ENCODE assay signal across 39 cellular contexts in genomic region chr9:69351227-69351626, GRCh38. TPM values are rescaled to one million over a fixed set of nuclear protein-coding genes. Genes with fewer than 3 reads are reported as not detected.
"Had no signal": no experiment of that assay in that cellular context is flagged by ENCODE, and none has a peak within 500 bp of the region (broad histone marks: within the 10 kb centered on the region; RNA-seq: fewer than 3 reads in every experiment).

No MANE protein-coding gene starts in this region.

- H3K9me3 ChIP-seq: adrenal gland, ascending aorta, body of pancreas, breast epithelium had no signal

- H3K27me3 ChIP-seq: adrenal gland, ascending aorta, body of pancreas, brain microvascular endothelial cell, breast epithelium, cardiac muscle cell had no signal

- H3K4me1 ChIP-seq: adrenal gland had no signal

- H3K36me3 ChIP-seq: adrenal gland, ascending aorta, brain microvascular endothelial cell, breast epithelium had no signal

- H3K9me3 Mint-ChIP-seq: activated naive CD4-positive, alpha-beta T cell treated with anti-CD3 and anti-CD28 coated beads for 36 hours; activated naive CD4-positive, alpha-beta T cell treated with anti-CD3 and anti-CD28 coated beads, Interleukin-2, amount 10 ng/mL, durations not matched to agents 7 days and 5 days; activated naive CD4-positive, alpha-beta T cell treated with anti-CD3 and anti-CD28 coated beads, Interleukin-2, amount 50 U/mL, for 24 hours; activated naive CD4-positive, alpha-beta T cell treated with anti-CD3 and anti-CD28 coated beads, Interleukin-2, amount 50 U/mL, for 72 hours; activated naive CD8-positive, alpha-beta T cell treated with anti-CD3 and anti-CD28 coated beads for 36 hours; activated naive CD8-positive, alpha-beta T cell treated with anti-CD3 and anti-CD28 coated beads, Interleukin-2, amount 10 ng/mL, durations not matched to agents 7 days and 5 days; activated naive CD8-positive, alpha-beta T cell treated with anti-CD3 and anti-CD28 coated beads, Interleukin-2, amount 50 U/mL, for 24 hours; activated T-cell treated with anti-CD3 and anti-CD28 coated beads, Interleukin-2, amount 50 U/mL, for 24 hours; activated T-cell treated with anti-CD3 and anti-CD28 coated beads, Interleukin-2, amount 50 U/mL, for 72 hours; activated T-helper 1 cell treated with anti-CD3 and anti-CD28 coated beads, Interleukin-12 subunit alpha, Interleukin-12 subunit beta, Interleukin-2, Interleukin-4 antibody, amounts not matched to agents 30 ng/mL and 10 ng/mL and 1 ng/mL, durations not matched to agents 14 hours and 24 hours and 36 hours; activated T-helper 17 cell treated with anti-CD3 and anti-CD28 coated beads, Interleukin-2, amount 50 U/mL, for 72 hours; activated T-helper 2 cell treated with anti-CD3 and anti-CD28 coated beads, Interferon-gamma antibody, Interleukin-2, Interleukin-4, amounts not matched to agents 10 μg/mL and 5 μg/mL and 100 μg/mL, durations not matched to agents 14 hours and 24 hours and 36 hours; central memory CD8-positive, alpha-beta T cell had no signal

- H3K36me3 Mint-ChIP-seq: activated naive CD4-positive, alpha-beta T cell treated with anti-CD3 and anti-CD28 coated beads, Interleukin-2, amount 10 ng/mL, durations not matched to agents 7 days and 5 days; activated naive CD4-positive, alpha-beta T cell treated with anti-CD3 and anti-CD28 coated beads, Interleukin-2, amount 50 U/mL, for 24 hours; activated naive CD4-positive, alpha-beta T cell treated with anti-CD3 and anti-CD28 coated beads, Interleukin-2, amount 50 U/mL, for 72 hours; activated naive CD8-positive, alpha-beta T cell; activated naive CD8-positive, alpha-beta T cell treated with anti-CD3 and anti-CD28 coated beads, Interleukin-2, amount 10 ng/mL, durations not matched to agents 7 days and 5 days; brain had no signal

- H3K4me3 ChIP-seq: adrenal gland, ascending aorta, body of pancreas, breast epithelium, cardiac muscle cell had no signal

- H3K4me1 Mint-ChIP-seq: activated naive CD4-positive, alpha-beta T cell treated with anti-CD3 and anti-CD28 coated beads, Interleukin-2, amount 10 ng/mL, durations not matched to agents 7 days and 5 days; activated naive CD4-positive, alpha-beta T cell treated with anti-CD3 and anti-CD28 coated beads, Interleukin-2, amount 50 U/mL, for 24 hours; activated naive CD8-positive, alpha-beta T cell treated with anti-CD3 and anti-CD28 coated beads for 36 hours; activated naive CD8-positive, alpha-beta T cell treated with anti-CD3 and anti-CD28 coated beads, Interleukin-2, amount 10 ng/mL, durations not matched to agents 7 days and 5 days; activated naive CD8-positive, alpha-beta T cell treated with anti-CD3 and anti-CD28 coated beads, Interleukin-2, amount 50 U/mL, for 24 hours; activated T-helper 17 cell treated with anti-CD3 and anti-CD28 coated beads, Interleukin-2, amount 50 U/mL, for 72 hours; brain; central memory CD8-positive, alpha-beta T cell had no signal

- H3K27ac Mint-ChIP-seq: activated naive CD4-positive, alpha-beta T cell treated with anti-CD3 and anti-CD28 coated beads for 36 hours; activated naive CD4-positive, alpha-beta T cell treated with anti-CD3 and anti-CD28 coated beads, Interleukin-2, amount 10 ng/mL, durations not matched to agents 7 days and 5 days; activated naive CD4-positive, alpha-beta T cell treated with anti-CD3 and anti-CD28 coated beads, Interleukin-2, amount 50 U/mL, for 24 hours; activated naive CD4-positive, alpha-beta T cell treated with anti-CD3 and anti-CD28 coated beads, Interleukin-2, amount 50 U/mL, for 72 hours; activated naive CD8-positive, alpha-beta T cell; activated naive CD8-positive, alpha-beta T cell treated with anti-CD3 and anti-CD28 coated beads for 36 hours; activated naive CD8-positive, alpha-beta T cell treated with anti-CD3 and anti-CD28 coated beads, Interleukin-2, amount 10 ng/mL, durations not matched to agents 7 days and 5 days; activated naive CD8-positive, alpha-beta T cell treated with anti-CD3 and anti-CD28 coated beads, Interleukin-2, amount 50 U/mL, for 24 hours; activated T-cell treated with anti-CD3 and anti-CD28 coated beads, Interleukin-2, amount 50 U/mL, for 24 hours; activated T-cell treated with anti-CD3 and anti-CD28 coated beads, Interleukin-2, amount 50 U/mL, for 72 hours; activated T-helper 1 cell treated with anti-CD3 and anti-CD28 coated beads, Interleukin-12 subunit alpha, Interleukin-12 subunit beta, Interleukin-2, Interleukin-4 antibody, amounts not matched to agents 30 ng/mL and 10 ng/mL and 1 ng/mL, durations not matched to agents 14 hours and 24 hours and 36 hours; activated T-helper 17 cell treated with anti-CD3 and anti-CD28 coated beads, Interleukin-2, amount 50 U/mL, for 72 hours; activated T-helper 2 cell treated with anti-CD3 and anti-CD28 coated beads, Interferon-gamma antibody, Interleukin-2, Interleukin-4, amounts not matched to agents 10 μg/mL and 5 μg/mL and 100 μg/mL, durations not matched to agents 14 hours and 24 hours and 36 hours; brain had no signal

- H3K27ac ChIP-seq: adrenal gland, ascending aorta, body of pancreas, brain microvascular endothelial cell, breast epithelium, cardiac muscle cell had no signal

- H3K4me3 Mint-ChIP-seq: activated naive CD4-positive, alpha-beta T cell treated with anti-CD3 and anti-CD28 coated beads for 36 hours; activated naive CD4-positive, alpha-beta T cell treated with anti-CD3 and anti-CD28 coated beads, Interleukin-2, amount 10 ng/mL, durations not matched to agents 7 days and 5 days; activated naive CD4-positive, alpha-beta T cell treated with anti-CD3 and anti-CD28 coated beads, Interleukin-2, amount 50 U/mL, for 24 hours; activated naive CD8-positive, alpha-beta T cell; activated naive CD8-positive, alpha-beta T cell treated with anti-CD3 and anti-CD28 coated beads for 36 hours; activated naive CD8-positive, alpha-beta T cell treated with anti-CD3 and anti-CD28 coated beads, Interleukin-2, amount 10 ng/mL, durations not matched to agents 7 days and 5 days; activated naive CD8-positive, alpha-beta T cell treated with anti-CD3 and anti-CD28 coated beads, Interleukin-2, amount 50 U/mL, for 24 hours; activated T-cell treated with anti-CD3 and anti-CD28 coated beads, Interleukin-2, amount 50 U/mL, for 24 hours; activated T-cell treated with anti-CD3 and anti-CD28 coated beads, Interleukin-2, amount 50 U/mL, for 4 hours; activated T-cell treated with anti-CD3 and anti-CD28 coated beads, Interleukin-2, amount 50 U/mL, for 72 hours; activated T-helper 1 cell treated with anti-CD3 and anti-CD28 coated beads, Interleukin-12 subunit alpha, Interleukin-12 subunit beta, Interleukin-2, Interleukin-4 antibody, amounts not matched to agents 30 ng/mL and 10 ng/mL and 1 ng/mL, durations not matched to agents 14 hours and 24 hours and 36 hours; activated T-helper 17 cell treated with anti-CD3 and anti-CD28 coated beads, Interleukin-2, amount 50 U/mL, for 72 hours; brain; central memory CD8-positive, alpha-beta T cell had no signal

- DNase-seq: activated effector memory CD4-positive, alpha-beta T cell treated with anti-CD3 and anti-CD28 coated beads, Interleukin-2, amount 50 U/mL, for 16 hours; activated effector memory CD4-positive, alpha-beta T cell treated with Interleukin-2 at 50 U/mL for 16 hours; activated gamma-delta T cell; activated gamma-delta T cell treated with Interleukin-2 at 50 U/mL for 16 hours; activated naive CD4-positive, alpha-beta T cell; activated naive CD4-positive, alpha-beta T cell treated with anti-CD3 and anti-CD28 coated beads for 36 hours; activated naive CD4-positive, alpha-beta T cell treated with anti-CD3 and anti-CD28 coated beads, Interleukin-2, amount 10 ng/mL, durations not matched to agents 7 days and 5 days; activated naive CD4-positive, alpha-beta T cell treated with anti-CD3 and anti-CD28 coated beads, Interleukin-2, amount 50 U/mL, for 16 hours; activated naive CD4-positive, alpha-beta T cell treated with Interleukin-2 at 50 U/mL for 16 hours; activated naive CD8-positive, alpha-beta T cell treated with anti-CD3 and anti-CD28 coated beads for 36 hours; activated naive CD8-positive, alpha-beta T cell treated with anti-CD3 and anti-CD28 coated beads, Interleukin-2, amount 10 ng/mL, durations not matched to agents 7 days and 5 days; activated naive CD8-positive, alpha-beta T cell treated with anti-CD3 and anti-CD28 coated beads, Interleukin-2, amount 50 U/mL, for 24 hours; activated T-cell treated with anti-CD3 and anti-CD28 coated beads, Interleukin-2, amount 50 U/mL, for 24 hours; activated T-cell treated with anti-CD3 and anti-CD28 coated beads, Interleukin-2, amount 50 U/mL, for 4 hours; activated T-cell treated with anti-CD3 and anti-CD28 coated beads, Interleukin-2, amount 50 U/mL, for 48 hours; activated T-cell treated with anti-CD3 and anti-CD28 coated beads, Interleukin-2, amount 50 U/mL, for 72 hours; adrenal gland; amniotic stem cell; amygdala; anterior cingulate cortex; aorta; body of pancreas; brain microvascular endothelial cell; caudate nucleus; central memory CD4-positive, alpha-beta T cell; cerebellar nuclear complex had no signal

- FAIRE-seq: astrocyte, bronchial epithelial cell had no signal

- H3K27me3 Mint-ChIP-seq: activated naive CD8-positive, alpha-beta T cell treated with anti-CD3 and anti-CD28 coated beads, Interleukin-2, amount 10 ng/mL, durations not matched to agents 7 days and 5 days; brain had no signal

- ATAC-seq: activated naive CD4-positive, alpha-beta T cell treated with anti-CD3 and anti-CD28 coated beads, Interleukin-2, amount 50 U/mL, for 72 hours; activated naive CD8-positive, alpha-beta T cell treated with anti-CD3 and anti-CD28 coated beads, Interleukin-2, amount 50 U/mL, for 24 hours; activated T-cell treated with anti-CD3 and anti-CD28 coated beads, Interleukin-2, amount 50 U/mL, for 4 hours; activated T-cell treated with anti-CD3 and anti-CD28 coated beads, Interleukin-2, amount 50 U/mL, for 72 hours; activated T-helper 17 cell treated with anti-CD3 and anti-CD28 coated beads, Interleukin-2, amount 50 U/mL, for 72 hours; body of pancreas had no signal

RNA-seq across cellular contexts. Expression of gene ENTREP1, which starts 26.2 kb away (rescaled TPM):
- total RNA-seq: activated naive CD4-positive, alpha-beta T cell treated with anti-CD3 and anti-CD28 coated beads for 36 hours; activated naive CD4-positive, alpha-beta T cell treated with anti-CD3 and anti-CD28 coated beads, Interleukin-2, amount 50 U/mL, for 72 hours; activated naive CD8-positive, alpha-beta T cell treated with anti-CD3 and anti-CD28 coated beads for 36 hours; activated naive CD8-positive, alpha-beta T cell treated with anti-CD3 and anti-CD28 coated beads, Interleukin-2, amount 10 ng/mL, durations not matched to agents 7 days and 5 days; activated T-cell treated with anti-CD3 and anti-CD28 coated beads, Interleukin-2, amount 50 U/mL, for 72 hours; activated T-helper 1 cell treated with anti-CD3 and anti-CD28 coated beads, Interleukin-12 subunit alpha, Interleukin-12 subunit beta, Interleukin-2, Interleukin-4 antibody, amounts not matched to agents 30 ng/mL and 10 ng/mL and 1 ng/mL, durations not matched to agents 14 hours and 24 hours and 36 hours; activated T-helper 17 cell treated with anti-CD3 and anti-CD28 coated beads, Interleukin-2, amount 50 U/mL, for 72 hours; activated T-helper 2 cell treated with anti-CD3 and anti-CD28 coated beads, Interferon-gamma antibody, Interleukin-2, Interleukin-4, amounts not matched to agents 10 μg/mL and 5 μg/mL and 100 μg/mL, durations not matched to agents 14 hours and 24 hours and 36 hours had no signal
